Comparison of ENCODE assay signal across 30 cellular contexts in genomic region chr3:141746962-141747361, GRCh38. TPM values are rescaled to one million over a fixed set of nuclear protein-coding genes. Genes with fewer than 3 reads are reported as not detected.
DNase-seq lines count a peak whose midpoint lies in the region; ATAC-seq and TF ChIP-seq lines count a peak whose summit lies in the region.
"Had no signal": no experiment of that assay in that cellular context is flagged by ENCODE, and none has a peak within 500 bp of the region (broad histone marks: within the 10 kb centered on the region; RNA-seq: fewer than 3 reads in every experiment).

No MANE protein-coding gene starts in this region.

- H3K27ac ChIP-seq in caudate nucleus (ENCODE audit: low read depth, low read length) (peak overlapping the region; percentile 29), suprapubic skin (no peak overlapping the region)
- H3K27ac ChIP-seq: BLaER1 treated with 17β-estradiol and CSF1 and Interleukin-3, amounts not matched to agents 10 nM and 100 nM; breast epithelium; ovary; thyroid gland; vagina had no signal

- H3K4me3 ChIP-seq in suprapubic skin: no peak overlapping the region
- H3K4me3 ChIP-seq: BLaER1 treated with 17β-estradiol and CSF1 and Interleukin-3, amounts not matched to agents 10 nM and 100 nM; breast epithelium; ovary; thyroid gland; vagina had no signal

- peaks cover 18% of the 10 kb centered on the region for H3K4me1 ChIP-seq in suprapubic skin
- H3K4me1 ChIP-seq: breast epithelium had no signal

- no peaks in the 10 kb centered on the region for H3K27me3 ChIP-seq in suprapubic skin
- H3K27me3 ChIP-seq: BLaER1 treated with 17β-estradiol and CSF1 and Interleukin-3, amounts not matched to agents 10 nM and 100 nM; breast epithelium; ovary; thyroid gland; vagina had no signal

- WGBS in suprapubic skin: 69% methylated on average over 4 of the region's 4 CpGs

- peaks cover 61% of the 10 kb centered on the region for H3K36me3 ChIP-seq in suprapubic skin
- H3K36me3 ChIP-seq: breast epithelium, ovary had no signal

- TF ChIP-seq POLR2A in suprapubic skin (IDR thresholded peaks at IDR 0.05): no peak

- DNase-seq in COLO829 (ENCODE audit: low spot score) (peak; percentile 50), M059J (ENCODE audit: low read depth) (peak; percentile 9), caudate nucleus (lab: John Stamatoyannopoulos, UW) (peak in 24 of 61 donors; percentile 3 to 56 (median 18)), nucleus accumbens (lab: John Stamatoyannopoulos, UW) (peak in 31 of 56 donors; percentile 3 to 52 (median 21)), suprapubic skin (ENCODE audit: low spot score in 2 of 2) (no peak)
- no peak for DNase-seq in stimulated activated CD4-positive, alpha-beta T cell treated with anti-CD3 and anti-CD28 coated beads, Interleukin-4, amount 100 ng/mL, for 1 hour
- DNase-seq: activated CD4-positive, alpha-beta T cell treated with anti-CD3 and anti-CD28 coated beads, Interleukin-2, amount 50 U/mL, for 48 hours; activated CD8-positive, alpha-beta memory T cell treated with anti-CD3 and anti-CD28 coated beads, Interleukin-2, amount 50 U/mL, for 4 hours; activated naive CD4-positive, alpha-beta T cell treated with anti-CD3 and anti-CD28 coated beads for 36 hours; COR-L47; HCEC 1CT; immature natural killer cell; left colon; NCI-H1436 treated with DMSO at 0.1 percent for 48 hours; NCI-H446; NCI-H774; ovary; retina; RPMI8226; small intestine; stimulated activated naive CD4-positive, alpha-beta T cell treated with Interleukin-2 at 50 U/mL for 16 hours; thyroid gland had no signal

- ATAC-seq in HG02678 (IDR thresholded peaks at IDR 0.05; ENCODE audit: unreplicated experiment): no peak
- ATAC-seq: left colon had no signal

- H3K9me3 ChIP-seq in suprapubic skin: no peaks in the 10 kb centered on the region
- H3K9me3 ChIP-seq: BLaER1 treated with 17β-estradiol and CSF1 and Interleukin-3, amounts not matched to agents 10 nM and 100 nM; breast epithelium; ovary; thyroid gland; vagina had no signal

- no peak for TF ChIP-seq CTCF in suprapubic skin (IDR thresholded peaks at IDR 0.05)

- TF ChIP-seq EP300 in suprapubic skin (IDR thresholded peaks at IDR 0.05): no peak

RNA-seq across cellular contexts. Expression of gene RNF7, which starts 8.9 kb away (rescaled TPM):
- total RNA-seq in M059J (2014; rRNA removed; shearing (Covaris generic)): 117 and 136 TPM in 2 replicates
- total RNA-seq in suprapubic skin: 10 to 100 TPM; 43.9 to 77.3 (median 61.6) TPM

RNA-seq across cellular contexts. Expression of gene GRK7, which starts 16.2 kb away (rescaled TPM):
- total RNA-seq in M059J (2014; rRNA removed; shearing (Covaris generic)): not detected in 2 replicates
- 1 to 10 TPM in 1 of 4 donors, under 1 TPM in 1, not detected in 2; 0.11 to 1.2 TPM for total RNA-seq in suprapubic skin
- total RNA-seq: activated naive CD4-positive, alpha-beta T cell treated with anti-CD3 and anti-CD28 coated beads for 36 hours; endothelial cell of umbilical vein; left colon; LHCN-M2; lung microvascular endothelial cell; T-helper 1 cell treated with Interleukin-12 subunit alpha and Interleukin-12 subunit beta and Interleukin-4 antibody, amounts not matched to agents 30 ng/mL and 1 ng/mL, for 36 hours; thyroid gland had no signal

Comparison
In these comparisons a context has a peak if more than half of its experiments do, and no peak if none do; other contexts are left out.
1. DNase-seq: peak in COLO829 (single experiment), M059J (single experiment) and nucleus accumbens (31 of 56); none in suprapubic skin (0 of 2) and stimulated activated CD4-positive, alpha-beta T cell treated with anti-CD3 and anti-CD28 coated beads, Interleukin-4, amount 100 ng/mL, for 1 hour (single experiment).